In genomic region chr2:238305092-238305862, GRCh38 we compare ENCODE assay signal across 8 cellular contexts. TPM values are rescaled to one million over a fixed set of nuclear protein-coding genes. Genes with fewer than 3 reads are reported as not detected.
DNase-seq lines count a peak whose midpoint lies in the region; ATAC-seq and TF ChIP-seq lines count a peak whose summit lies in the region.

No MANE protein-coding gene starts in this region.

- WGBS in mammary epithelial cell (ENCODE audit: low coverage, missing lambda C conversion rate), result 85% methylated on average over 12 of the region's 12 CpGs

- peak; percentile 31 for TF ChIP-seq CTCF in DND-41 (IDR thresholded peaks at IDR 0.05; ENCODE audit: borderline replicate concordance, extremely low read depth, low read length, poor library complexity, severe bottlenecking)
- TF ChIP-seq CTCF in mammary epithelial cell (conservative IDR thresholded peaks at IDR 0.05 in 1 of 2, IDR thresholded peaks at IDR 0.05 in 1 of 2; ENCODE audit: extremely low read depth in 1 of 2, insufficient read depth in 1 of 2, low read depth in 1 of 2, low read length in 2 of 2), result peak; percentile 44 to 56
- no peak for TF ChIP-seq CTCF in mucosa of descending colon (IDR thresholded peaks at IDR 0.05)

- no peak overlapping the region for H3K27ac ChIP-seq in DND-41 (ENCODE audit: low read length)
- peak overlapping the region; percentile 91 for H3K27ac ChIP-seq in Karpas-422 (ENCODE audit: low read length)
- H3K27ac ChIP-seq in mammary epithelial cell (ENCODE audit: insufficient read depth, low read depth, low read length), result no peak overlapping the region

- intact Hi-C loops in mammary epithelial cell (cut with micrococcal nuclease), result loop anchor here (1.0 kb wide), 1 partner anchor 49 kb away; no protein-coding TSS in a partner anchor
- intact Hi-C loops in mucosa of descending colon (cut with DNase I, micrococcal nuclease), result no loop called here

- H3K9me2 ChIP-seq in Karpas-422 (replicated peaks; ENCODE audit: insufficient read depth, low read length), result no peaks in the 10 kb centered on the region

- H3K9ac ChIP-seq in DND-41 (ENCODE audit: low read depth, low read length) (no peak overlapping the region), Karpas-422 (ENCODE audit: low read length) (0 out of 2 replicates have a peak overlapping the region, but pooled peaks have one; percentile 1), mammary epithelial cell (ENCODE audit: insufficient read depth, low read length) (no peak overlapping the region)

- BruUV-seq in mammary epithelial cell (replicated peaks; lab: Mats Ljungman, UMichigan), result no TSS peak

- H3K9me3 ChIP-seq in DND-41 (ENCODE audit: insufficient read depth, low read length, severe bottlenecking) (no peaks in the 10 kb centered on the region), Karpas-422 (ENCODE audit: low read length) (no peaks in the 10 kb centered on the region), mammary epithelial cell (replicated peaks; ENCODE audit: insufficient read depth, low read length) (no peaks in the 10 kb centered on the region), mucosa of descending colon (no peaks in the 10 kb centered on the region)

- dilution Hi-C loops in mammary epithelial cell (cut with HindIII; ENCODE audit: low sequenced_read_pairs), result no loop called here

- H4K20me1 ChIP-seq in DND-41 (ENCODE audit: insufficient read depth, low read length) (no peaks in the 10 kb centered on the region), Karpas-422 (ENCODE audit: insufficient read depth, low read depth, low read length) (no peaks in the 10 kb centered on the region), mammary epithelial cell (ENCODE audit: insufficient read depth, low read length) (no peaks in the 10 kb centered on the region)

- in situ Hi-C loops in mammary epithelial cell (cut with MboI; ENCODE audit: low sequenced_read_pairs in 2 of 2), result no loop called here

- no peak overlapping the region for H3K4me2 ChIP-seq in DND-41 (ENCODE audit: insufficient read depth, low read length)
- H3K4me2 ChIP-seq in Karpas-422 (ENCODE audit: low read depth, low read length, poor library complexity, severe bottlenecking), result peak overlapping the region; percentile 77
- no peak overlapping the region for H3K4me2 ChIP-seq in mammary epithelial cell (ENCODE audit: insufficient read depth, low read depth, low read length)

- H3K4me1 ChIP-seq in DND-41 (ENCODE audit: insufficient read depth, low read length) (no peaks in the 10 kb centered on the region), Karpas-422 (ENCODE audit: low read length) (peaks cover 47% of the 10 kb centered on the region), mammary epithelial cell (ENCODE audit: insufficient read depth, low read length) (no peaks in the 10 kb centered on the region), mucosa of descending colon (ENCODE audit: low read depth) (peaks cover 3% of the 10 kb centered on the region)

- H3K36me3 ChIP-seq in DND-41 (ENCODE audit: insufficient read depth, low read length) (no peaks in the 10 kb centered on the region), Karpas-422 (ENCODE audit: insufficient read depth, low read length) (no peaks in the 10 kb centered on the region), mammary epithelial cell (ENCODE audit: insufficient read depth, low read length) (no peaks in the 10 kb centered on the region), mucosa of descending colon (ENCODE audit: low read depth) (no peaks in the 10 kb centered on the region)

- DNase-seq in DND-41, result no peak
- DNase-seq in Karpas-422, result peak; percentile 77
- no peak for DNase-seq in mammary epithelial cell
- DNase-seq in mucosa of descending colon, result peak in 1 of 3 donors; percentile 53
- DNase-seq in NCI-H345 (lab: John Stamatoyannopoulos, UW), result no peak
- DNase-seq in NCI-H2107 (lab: John Stamatoyannopoulos, UW), result no peak
- no peak for DNase-seq in stimulated activated CD4-positive, alpha-beta T cell treated with anti-CD3 and anti-CD28 coated beads, Interleukin-12 subunit alpha, Interleukin-12 subunit beta, amount 100 ng/mL, for 4 hours

- H3K79me2 ChIP-seq in DND-41 (ENCODE audit: insufficient read depth, low read length), result no peaks in the 10 kb centered on the region
- H3K79me2 ChIP-seq in Karpas-422 (ENCODE audit: low read length), result no peaks in the 10 kb centered on the region
- H3K79me2 ChIP-seq in mammary epithelial cell (ENCODE audit: insufficient read depth, low read length), result no peaks in the 10 kb centered on the region

- H3K4me3 ChIP-seq in DND-41 (ENCODE audit: low read depth in 1 of 2, low read length in 2 of 2) (no peak overlapping the region), Karpas-422 (ENCODE audit: low read length) (no peak overlapping the region), mammary epithelial cell (replicated peaks in 1 of 3; ENCODE audit: insufficient read depth in 1 of 3, low read depth in 2 of 3, low read length in 3 of 3) (no peak overlapping the region), mucosa of descending colon (no peak overlapping the region)

- H2AFZ ChIP-seq in DND-41 (ENCODE audit: low read depth, low read length), result no peak overlapping the region
- peak overlapping the region; percentile 21; the same call in 1 of the 2 replicates for H2AFZ ChIP-seq in Karpas-422 (ENCODE audit: low read length)
- no peak overlapping the region for H2AFZ ChIP-seq in mammary epithelial cell (ENCODE audit: low read depth, low read length)

- CTCF ChIA-PET in mammary epithelial cell (lab: Charles Lee; ENCODE audit: low non-redundant PET), result interaction anchor here (0.6 kb wide), 1 partner anchor 42 kb away, joined by 3 read pairs; no protein-coding TSS in a partner anchor

- H3K27me3 ChIP-seq in DND-41 (ENCODE audit: insufficient read depth, low read length, poor library complexity), result no peaks in the 10 kb centered on the region
- H3K27me3 ChIP-seq in Karpas-422 (ENCODE audit: low read length), result no peaks in the 10 kb centered on the region
- no peaks in the 10 kb centered on the region for H3K27me3 ChIP-seq in mammary epithelial cell (ENCODE audit: insufficient read depth, low read length)

- ATAC-seq in DND-41 (ENCODE audit: insufficient read depth, low read depth) (no peak), mucosa of descending colon (peak; percentile 74), HG02840 (IDR thresholded peaks at IDR 0.05; ENCODE audit: low FRiP score, unreplicated experiment) (no peak)

RNA-seq across cellular contexts. Expression of gene TRAF3IP1, which starts 15.0 kb away (rescaled TPM):
- total RNA-seq in Karpas-422 (2014; rRNA removed; shearing (Covaris generic); ENCODE audit: low replicate concordance), result 16.0 and 18.4 TPM in 2 replicates
- total RNA-seq in mammary epithelial cell, result 10 to 100 TPM in 1 of 2 donors, 1 to 10 TPM in 1; 7.0 to 18.1 TPM
- polyA plus RNA-seq in mammary epithelial cell, result 4.9 TPM
- 8.7 TPM for polyA minus RNA-seq in mammary epithelial cell
- total RNA-seq in mucosa of descending colon, result 10 to 100 TPM; 13.3 to 37.5 (median 16.3) TPM

RNA-seq across cellular contexts. Expression of gene PER2, which starts 16.9 kb away (rescaled TPM):
- 19.0 and 23.3 TPM in 2 replicates for total RNA-seq in Karpas-422 (2014; rRNA removed; shearing (Covaris generic); ENCODE audit: low replicate concordance)
- 1 to 10 TPM; 6.3 to 7.8 TPM for total RNA-seq in mammary epithelial cell
- 2.1 TPM for polyA plus RNA-seq in mammary epithelial cell
- polyA minus RNA-seq in mammary epithelial cell, result 11.2 TPM
- total RNA-seq in mucosa of descending colon, result 10 to 100 TPM; 22.6 to 26.8 (median 22.6) TPM
